In genomic region chr14:77041837-77042557, GRCh38 we compare ENCODE assay signal across 8 cellular contexts. TPM values are rescaled to one million over a fixed set of nuclear protein-coding genes. Genes with fewer than 3 reads are reported as not detected.
DNase-seq lines count a peak whose midpoint lies in the region; TF ChIP-seq lines count a peak whose summit lies in the region.

No MANE protein-coding gene starts in this region.

- peaks cover 71% of the 10 kb centered on the region for H3K4me1 ChIP-seq in parathyroid adenoma

- peak overlapping the region; percentile 78 for H2AFZ ChIP-seq in parathyroid adenoma

- TF ChIP-seq CTCF in WERI-Rb-1 (IDR thresholded peaks at IDR 0.05; ENCODE audit: low read depth, low read length) (no peak), foreskin fibroblast (IDR thresholded peaks at IDR 0.05; ENCODE audit: low read depth, low read length) (no peak), parathyroid adenoma (IDR thresholded peaks at IDR 0.05) (no peak), GM20000 (IDR thresholded peaks at IDR 0.05; ENCODE audit: extremely low read depth, missing control alignments) (no peak)

- H3K27me3 ChIP-seq in WERI-Rb-1 (ENCODE audit: insufficient read depth, low read depth, severe bottlenecking): no peaks in the 10 kb centered on the region
- no peaks in the 10 kb centered on the region for H3K27me3 ChIP-seq in parathyroid adenoma (ENCODE audit: control insufficient read depth, insufficient read depth, low read length)

- H3K4me3 ChIP-seq in WERI-Rb-1 (ENCODE audit: low read depth, low read length): no peak overlapping the region
- H3K4me3 ChIP-seq in foreskin fibroblast (ENCODE audit: low read depth in 1 of 2, low read length in 2 of 2): no peak overlapping the region
- H3K4me3 ChIP-seq in parathyroid adenoma (ENCODE audit: low read depth, low read length): no peak overlapping the region

- H3K4me2 ChIP-seq in parathyroid adenoma (ENCODE audit: low read length): peak overlapping the region; percentile 16

- H3K36me3 ChIP-seq in WERI-Rb-1 (no peaks in the 10 kb centered on the region), parathyroid adenoma (ENCODE audit: control insufficient read depth, insufficient read depth, low read length) (no peaks in the 10 kb centered on the region)

- H3K27ac ChIP-seq in WERI-Rb-1: peak overlapping the region; percentile 34
- H3K27ac ChIP-seq in parathyroid adenoma: peak overlapping the region; percentile 94

- no peak overlapping the region for H3K9ac ChIP-seq in parathyroid adenoma

- H3K79me2 ChIP-seq in parathyroid adenoma: no peaks in the 10 kb centered on the region

- H3K9me3 ChIP-seq in WERI-Rb-1 (ENCODE audit: severe bottlenecking): no peaks in the 10 kb centered on the region
- H3K9me3 ChIP-seq in parathyroid adenoma (ENCODE audit: control insufficient read depth, low read length): no peaks in the 10 kb centered on the region

- DNase-seq in AG08395 (ENCODE audit: low spot score): peak; percentile 74
- DNase-seq in HT1080 (ENCODE audit: low read depth): peak; percentile 62
- DNase-seq in WERI-Rb-1: no peak
- peak; percentile 90 to 94 for DNase-seq in foreskin fibroblast
- DNase-seq in foreskin melanocyte: no peak
- DNase-seq in GM20000 (ENCODE audit: low spot score): no peak
- DNase-seq in stimulated activated CD8-positive, alpha-beta memory T cell treated with anti-CD3 and anti-CD28 coated beads, Interleukin-4, amount 100 ng/mL, for 48 hours: no peak

RNA-seq across cellular contexts. Expression of gene IRF2BPL, which starts 13.5 kb away (rescaled TPM):
- 22.0 and 27.6 TPM in 2 replicates for total RNA-seq in HT1080 (2014; rRNA removed; shearing (Covaris generic))
- polyA plus RNA-seq in HT1080 (2015; cell fraction: cytosol; rRNA removed): 20.8 and 21.0 TPM in 2 replicates
- polyA plus RNA-seq in HT1080 (2015; cell fraction: nucleus; rRNA removed): 17.6 and 20.3 TPM in 2 replicates

RNA-seq across cellular contexts. Expression of gene CIPC, which starts 56.1 kb away (rescaled TPM):
- total RNA-seq in HT1080 (2014; rRNA removed; shearing (Covaris generic)): 10.4 and 12.9 TPM in 2 replicates
- 12.0 and 12.9 TPM in 2 replicates for polyA plus RNA-seq in HT1080 (2015; cell fraction: cytosol; rRNA removed)
- 15.0 and 15.8 TPM in 2 replicates for polyA plus RNA-seq in HT1080 (2015; cell fraction: nucleus; rRNA removed)

Comparison
In these comparisons a context has a peak if more than half of its experiments do, and no peak if none do; other contexts are left out.
1. DNase-seq: peak in AG08395 (single experiment), HT1080 (single experiment) and foreskin fibroblast (2 of 2); none in WERI-Rb-1 (single experiment), foreskin melanocyte (single experiment), GM20000 (single experiment) and stimulated activated CD8-positive, alpha-beta memory T cell treated with anti-CD3 and anti-CD28 coated beads, Interleukin-4, amount 100 ng/mL, for 48 hours (single experiment).